Comparison of ENCODE assay signal across 18 cellular contexts in the genomic region with DNA sequence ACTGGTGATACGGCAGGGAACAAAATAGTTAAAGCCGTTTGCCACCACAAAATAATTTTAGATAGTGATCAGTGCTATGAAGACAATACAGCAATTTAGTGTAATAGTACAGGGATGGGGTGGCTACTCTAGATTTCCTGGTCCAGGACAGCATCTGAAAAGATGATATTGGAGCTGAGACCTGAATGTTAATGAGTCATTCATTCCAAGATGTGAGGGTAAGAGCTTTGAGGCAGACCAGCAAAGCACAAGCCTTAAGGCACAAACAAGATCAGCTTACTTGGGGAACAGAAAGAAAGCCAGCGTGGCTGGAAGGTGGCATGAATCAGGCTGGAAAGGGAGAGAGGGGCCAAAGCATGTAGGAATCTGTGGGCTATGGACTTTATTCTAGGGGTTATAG.
DNase-seq lines count a peak whose midpoint lies in the region; ATAC-seq and TF ChIP-seq lines count a peak whose summit lies in the region.
"Had no signal": no experiment of that assay in that cellular context is flagged by ENCODE, and none has a peak within 500 bp of the region (broad histone marks: within the 10 kb centered on the region; RNA-seq: fewer than 3 reads in every experiment).

No MANE protein-coding gene starts in this region.

- peak; percentile 50 for DNase-seq in GM03348 (ENCODE audit: low spot score)
- DNase-seq in RWPE2 (ENCODE audit: low spot score), result no peak
- DNase-seq in fibroblast of gingiva (ENCODE audit: low read depth), result peak; percentile 65
- DNase-seq in renal cortical epithelial cell (ENCODE audit: low read depth), result peak; percentile 67
- no peak for DNase-seq in GM19238 (ENCODE audit: insufficient read length, low spot score)
- no peak for DNase-seq in DMS79 treated with DMSO at 0.1 percent for 48 hours (lab: John Stamatoyannopoulos, UW)
- no peak for DNase-seq in activated CD4-positive, alpha-beta T cell treated with anti-CD3 and anti-CD28 coated beads for 48 hours
- DNase-seq: activated CD4-positive, alpha-beta memory T cell treated with anti-CD3 and anti-CD28 coated beads, Interleukin-2, amount 10 ng/mL, durations not matched to agents 7 days and 5 days; CD4-positive, alpha-beta memory T cell; NCI-H1105; NCI-H69; nephron progenitor cell; small intestine; T-helper 9 cell had no signal

- H3K27ac ChIP-seq in RWPE2 (ENCODE audit: poor library complexity, severe bottlenecking), result peak overlapping the region; percentile 92
- H3K27ac ChIP-seq: hepatocyte had no signal

- H3K4me3 ChIP-seq in RWPE2 (ENCODE audit: severe bottlenecking), result no peak overlapping the region
- H3K4me3 ChIP-seq: hepatocyte had no signal

- peaks cover 58% of the 10 kb centered on the region for H3K4me1 ChIP-seq in RWPE2 (ENCODE audit: insufficient read depth, poor library complexity, severe bottlenecking)

- no peak for TF ChIP-seq CTCF in RWPE2 (IDR thresholded peaks at IDR 0.05; ENCODE audit: poor library complexity, severe bottlenecking)

- ATAC-seq in RWPE2 (ENCODE audit: low read depth) (peak; percentile 74), HG02678 (IDR thresholded peaks at IDR 0.05; ENCODE audit: unreplicated experiment) (no peak)
- ATAC-seq: left lobe of liver, Right ventricle myocardium inferior had no signal

- no peaks in the 10 kb centered on the region for H3K27me3 ChIP-seq in RWPE2 (ENCODE audit: insufficient read depth, poor library complexity, severe bottlenecking)
- H3K27me3 ChIP-seq: hepatocyte had no signal

- no peaks in the 10 kb centered on the region for H3K9me3 ChIP-seq in RWPE2 (ENCODE audit: severe bottlenecking)

- H3K36me3 ChIP-seq in RWPE2 (ENCODE audit: low read depth), result no peaks in the 10 kb centered on the region

Comparison
In these comparisons a context has a peak if more than half of its experiments do, and no peak if none do; other contexts are left out.
1. DNase-seq: peak in GM03348 (single experiment), fibroblast of gingiva (single experiment) and renal cortical epithelial cell (single experiment); none in RWPE2 (single experiment), GM19238 (single experiment), DMS79 treated with DMSO at 0.1 percent for 48 hours (single experiment) and activated CD4-positive, alpha-beta T cell treated with anti-CD3 and anti-CD28 coated beads for 48 hours (single experiment).